Comparison of ENCODE assay signal across 1 cellular context in the genomic region with DNA sequence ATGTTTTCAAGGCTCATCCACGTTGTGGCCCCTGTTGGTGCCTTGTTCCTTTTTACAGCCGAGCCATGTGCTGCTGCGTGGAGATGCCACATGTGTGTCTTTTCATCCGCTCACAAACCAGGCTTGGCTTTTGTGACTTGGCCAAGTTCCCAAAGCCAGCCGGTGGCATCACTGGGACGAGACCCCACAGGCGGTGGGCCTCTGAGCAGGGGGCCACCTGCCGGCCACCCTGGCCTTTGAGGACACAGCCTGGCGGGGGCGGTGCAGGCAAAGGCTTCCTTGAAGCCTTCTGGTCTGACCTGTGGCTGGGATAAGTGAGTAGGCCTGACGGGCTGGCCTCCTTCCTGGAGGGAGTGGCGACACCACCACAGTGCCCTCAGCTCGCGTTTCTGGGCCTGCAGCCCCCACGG.
TF ChIP-seq lines count a peak whose summit lies in the region.

No MANE protein-coding gene starts in this region.

TF ChIP-seq in GM12878, 131 proteins besides CTCF, POLR2A, EP300 and RAD21 (continued from another document):
- no peak for TF ChIP-seq ELK1 (IDR thresholded peaks at IDR 0.05; ENCODE audit: low read depth, low read length)
- peak; percentile 82 for TF ChIP-seq ZNF687 (IDR thresholded peaks at IDR 0.05)
- TF ChIP-seq ATF7 (IDR thresholded peaks at IDR 0.05; ENCODE audit: low read depth) = no peak
- TF ChIP-seq SRF (IDR thresholded peaks at IDR 0.05; ENCODE audit: low read depth in 2 of 2, low read length in 2 of 2) = no peak
- no peak for TF ChIP-seq BHLHE40 (IDR thresholded peaks at IDR 0.05; ENCODE audit: borderline replicate concordance in 1 of 2, low read depth in 2 of 2, low read length in 1 of 2)
- 0 out of 2 replicates have a peak, but pooled peaks have one; percentile 10 for TF ChIP-seq BACH1 (IDR thresholded peaks at IDR 0.05; ENCODE audit: borderline replicate concordance)
